ENCODE assay signal across 25 cellular contexts in the genomic region with DNA sequence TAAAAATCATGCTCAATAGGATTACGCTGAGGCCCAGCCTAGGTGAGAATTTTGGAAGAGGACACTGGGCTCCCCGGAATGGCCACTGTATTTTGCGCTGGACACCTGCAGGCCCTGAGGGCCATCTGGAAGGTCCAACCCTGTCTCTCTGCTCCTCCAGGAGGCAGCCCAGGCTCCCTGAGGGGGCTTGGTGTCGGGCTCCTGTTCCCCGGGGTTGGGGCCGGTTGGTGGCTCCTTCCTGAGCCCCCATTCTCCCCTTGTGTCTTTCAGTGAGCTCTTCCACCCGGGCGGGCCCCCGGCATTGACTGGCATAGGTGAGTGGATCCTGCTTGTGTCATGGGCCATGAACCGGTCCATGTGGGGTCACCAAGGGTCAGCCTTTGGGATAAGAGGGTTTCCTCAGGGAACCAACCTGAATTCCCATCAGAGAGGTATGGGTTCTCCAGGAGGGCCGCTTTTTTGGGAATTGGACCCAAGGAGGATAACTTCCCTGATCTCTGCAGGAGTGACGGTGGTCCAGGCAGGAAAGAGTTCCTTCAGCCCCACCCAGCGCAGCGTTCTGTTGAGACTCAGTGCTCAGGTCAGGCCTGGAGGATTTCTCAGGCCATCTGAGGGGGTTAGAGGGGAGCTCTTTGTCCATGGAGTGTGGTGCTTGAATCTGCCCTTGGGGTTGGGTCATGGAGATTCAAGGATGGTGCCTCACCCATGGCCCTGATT.
A peak's percentile ranks its signal among the peaks of the same experiment; 100 is the strongest.
DNase-seq lines count a peak whose midpoint lies in the region; ATAC-seq and TF ChIP-seq lines count a peak whose summit lies in the region.
"Had no signal": no experiment of that assay in that cellular context is flagged by ENCODE, and none has a peak within 500 bp of the region (broad histone marks: within the 10 kb centered on the region; RNA-seq: fewer than 3 reads in every experiment).

No MANE protein-coding gene starts in this region.

- peaks cover 0 to 3% (median 0%) of the 10 kb centered on the region in 3 donors for H3K27me3 Mint-ChIP-seq in CD14-positive monocyte (ENCODE audit: low read depth in 3 of 3)
- H3K27me3 Mint-ChIP-seq: activated CD4-positive, alpha-beta T cell treated with anti-CD3 and anti-CD28 coated beads, Interleukin-2, amount 10 ng/mL, durations not matched to agents 24 days and 14 days; CD4-positive, alpha-beta memory T cell had no signal

- H3K27ac Mint-ChIP-seq in CD14-positive monocyte = no peak overlapping the region
- H3K27ac Mint-ChIP-seq: activated CD4-positive, alpha-beta T cell treated with anti-CD3 and anti-CD28 coated beads, Interleukin-2, amount 10 ng/mL, durations not matched to agents 24 days and 14 days; CD4-positive, alpha-beta memory T cell; mesothelial cell of epicardium; nephron had no signal

- TF ChIP-seq CTCF in CD14-positive monocyte (IDR thresholded peaks at IDR 0.05) = no peak
- TF ChIP-seq CTCF in mucosa of descending colon (IDR thresholded peaks at IDR 0.05) = no peak

- H3K4me3 Mint-ChIP-seq in CD14-positive monocyte = no peak overlapping the region
- H3K4me3 Mint-ChIP-seq: activated CD4-positive, alpha-beta T cell treated with anti-CD3 and anti-CD28 coated beads, Interleukin-2, amount 10 ng/mL, durations not matched to agents 24 days and 14 days; CD4-positive, alpha-beta memory T cell; mesothelial cell of epicardium; nephron had no signal

- no peaks in the 10 kb centered on the region for H3K4me1 Mint-ChIP-seq in CD14-positive monocyte
- H3K4me1 Mint-ChIP-seq: activated CD4-positive, alpha-beta T cell treated with anti-CD3 and anti-CD28 coated beads, Interleukin-2, amount 10 ng/mL, durations not matched to agents 24 days and 14 days; CD4-positive, alpha-beta memory T cell; mesothelial cell of epicardium; nephron had no signal

- H3K4me3 ChIP-seq in mucosa of descending colon = no peak overlapping the region
- H3K4me3 ChIP-seq: K562, Peyer's patch, stomach, tibial nerve had no signal

- no peak for ATAC-seq in mucosa of descending colon
- no peak for ATAC-seq in HG03469 (IDR thresholded peaks at IDR 0.05; ENCODE audit: unreplicated experiment)
- no peak for ATAC-seq in HG03442 (IDR thresholded peaks at IDR 0.05; ENCODE audit: unreplicated experiment)
- no peak for ATAC-seq in GM19397 (IDR thresholded peaks at IDR 0.05; ENCODE audit: unreplicated experiment)
- ATAC-seq: K562 had no signal

- peaks cover 88% of the 10 kb centered on the region for H3K9me3 ChIP-seq in mucosa of descending colon
- H3K9me3 ChIP-seq: SK-N-SH had no signal

- DNase-seq in 8988T = peak; percentile 8
- peak; percentile 40 for DNase-seq in CD14-positive monocyte (ENCODE audit: low spot score)
- peak; percentile 34 for DNase-seq in activated CD8-positive, alpha-beta memory T cell treated with anti-CD3 and anti-CD28 coated beads, Interleukin-2, amount 50 U/mL, for 48 hours
- peak in 2 of 3 donors; percentile 7 to 13 for DNase-seq in mucosa of descending colon
- DNase-seq in SW480 (ENCODE audit: low spot score) = no peak
- DNase-seq: activated CD4-positive, alpha-beta T cell treated with anti-CD3 and anti-CD28 coated beads, Interleukin-2, amount 10 ng/mL, durations not matched to agents 24 days and 14 days; brain microvascular endothelial cell; effector memory CD4-positive, alpha-beta T cell; erythroblast; foreskin fibroblast; NCI-H1436 treated with DMSO at 0.1 percent for 48 hours; NCI-H524; SK-N-SH; stimulated activated CD8-positive, alpha-beta memory T cell treated with anti-CD3 and anti-CD28 coated beads, Interleukin-4, amount 100 ng/mL, for 48 hours; T-helper 2 cell had no signal

- H3K9me3 Mint-ChIP-seq in CD14-positive monocyte = peaks cover 43 to 84% (median 69%) of the 10 kb centered on the region in 7 donors

- intact Hi-C loops in CD14-positive monocyte (cut with micrococcal nuclease) = no loop called here
- intact Hi-C loops in mucosa of descending colon (cut with DNase I, micrococcal nuclease) = no loop called here

- no peaks in the 10 kb centered on the region for H3K4me1 ChIP-seq in mucosa of descending colon (ENCODE audit: low read depth)
- H3K4me1 ChIP-seq: Peyer's patch, stomach, tibial nerve had no signal

- no peaks in the 10 kb centered on the region for H3K36me3 ChIP-seq in mucosa of descending colon (ENCODE audit: low read depth)
- H3K36me3 ChIP-seq: brain microvascular endothelial cell, Peyer's patch, stomach, tibial nerve had no signal

- no peaks in the 10 kb centered on the region for H3K36me3 Mint-ChIP-seq in CD14-positive monocyte
